ENCODE assay signal across 17 cellular contexts in the genomic region with DNA sequence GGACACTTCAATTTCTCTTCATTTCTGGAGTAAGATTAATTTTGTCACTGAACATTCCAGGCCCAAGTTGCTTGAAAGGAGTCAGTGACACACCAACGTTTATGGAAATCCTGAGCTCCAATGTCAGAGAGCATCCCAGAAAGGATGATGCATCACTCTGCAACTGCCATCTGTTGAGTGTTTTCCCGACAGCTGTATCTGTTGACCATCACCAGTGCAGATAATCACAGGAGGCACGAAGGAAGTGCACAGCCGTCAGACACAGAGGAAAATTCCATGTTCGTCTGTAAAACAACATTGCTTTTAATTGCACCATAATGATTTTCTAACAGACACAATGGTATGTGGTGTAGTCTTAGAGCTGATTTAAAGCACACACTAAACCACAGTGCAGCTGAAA.
DNase-seq lines count a peak whose midpoint lies in the region; ATAC-seq and TF ChIP-seq lines count a peak whose summit lies in the region.
"Had no signal": no experiment of that assay in that cellular context is flagged by ENCODE, and none has a peak within 500 bp of the region (broad histone marks: within the 10 kb centered on the region; RNA-seq: fewer than 3 reads in every experiment).

No MANE protein-coding gene starts in this region.

- H3K4me1 ChIP-seq in heart left ventricle: peaks cover 0 to 5% (median 0%) of the 10 kb centered on the region in 12 donors
- peaks cover 0 to 5% of the 10 kb centered on the region in 2 donors for H3K4me1 ChIP-seq in right atrium auricular region
- H3K4me1 ChIP-seq: Caco-2, testis had no signal

- 7 to 22% (median 18%) methylated on average over 5 of the region's 5 CpGs for WGBS in heart left ventricle, 4 donors

- DNase-seq in heart left ventricle: no peak
- DNase-seq in right atrium auricular region (ENCODE audit: low spot score): no peak
- peak; percentile 6 for DNase-seq in NCI-H82 treated with DMSO at 0.1 percent for 48 hours (lab: John Stamatoyannopoulos, UW; ENCODE audit: unreplicated experiment)
- peak; percentile 52 for DNase-seq in fibroblast of pulmonary artery (ENCODE audit: low read depth)
- DNase-seq in skeletal muscle cell (ENCODE audit: low read depth): peak; percentile 45
- DNase-seq in erythroblast (lab: John Stamatoyannopoulos, UW): no peak
- DNase-seq in activated gamma-delta T cell (lab: John Stamatoyannopoulos, UW): no peak
- DNase-seq: amniotic stem cell, Caco-2, MM.1S, NCI-H2081 treated with DMSO at 0.1 percent for 48 hours, occipital lobe, SIG-M5, testis had no signal

- H3K4me3 ChIP-seq in heart left ventricle (no peak overlapping the region), right atrium auricular region (no peak overlapping the region), fibroblast of pulmonary artery (replicated peaks; ENCODE audit: low read depth, low read length) (no peak overlapping the region), skeletal muscle cell (ENCODE audit: low read depth, low read length) (no peak overlapping the region)
- H3K4me3 ChIP-seq: testis had no signal

- no peak for TF ChIP-seq CTCF in heart left ventricle (IDR thresholded peaks at IDR 0.05)
- no peak for TF ChIP-seq CTCF in right atrium auricular region (IDR thresholded peaks at IDR 0.05)
- no peak for TF ChIP-seq CTCF in fibroblast of pulmonary artery (IDR thresholded peaks at IDR 0.05; ENCODE audit: low read length, missing control alignments)

- intact Hi-C loops in heart left ventricle (cut with DNase I): no loop called here

- ATAC-seq in heart left ventricle (peak in 3 of 4 donors; percentile 50 to 59 (median 51)), HG02610 (IDR thresholded peaks at IDR 0.05; ENCODE audit: unreplicated experiment) (no peak)
- ATAC-seq: activated CD4-positive, CD25-positive, alpha-beta regulatory T cell treated with anti-CD3 and anti-CD28 coated beads, Interleukin-2, amount 50 U/mL, for 24 hours; sciatic nerve had no signal

- H3K9me3 ChIP-seq in heart left ventricle (no peaks in the 10 kb centered on the region), right atrium auricular region (no peaks in the 10 kb centered on the region)
- H3K9me3 ChIP-seq: Caco-2, testis had no signal

- H3K27ac ChIP-seq in heart left ventricle (no peak overlapping the region), right atrium auricular region (peak overlapping the region in 1 of 2 donors; percentile 42)
- H3K27ac ChIP-seq: testis had no signal

- H3K27me3 ChIP-seq in heart left ventricle (no peaks in the 10 kb centered on the region), right atrium auricular region (no peaks in the 10 kb centered on the region)
- H3K27me3 ChIP-seq: testis had no signal

- no peaks in the 10 kb centered on the region for H3K36me3 ChIP-seq in heart left ventricle
- H3K36me3 ChIP-seq in right atrium auricular region: no peaks in the 10 kb centered on the region

- TF ChIP-seq POLR2A in heart left ventricle (IDR thresholded peaks at IDR 0.05) (no peak), erythroblast (IDR thresholded peaks at IDR 0.05; ENCODE audit: low read length) (no peak)

Comparison
In these comparisons a context has a peak if more than half of its experiments do, and no peak if none do; other contexts are left out.
1. DNase-seq: peak in NCI-H82 treated with DMSO at 0.1 percent for 48 hours (single experiment), fibroblast of pulmonary artery (single experiment) and skeletal muscle cell (single experiment); none in heart left ventricle (0 of 5), right atrium auricular region (single experiment), erythroblast (0 of 2) and activated gamma-delta T cell (single experiment).